ENCODE assay signal across 1 cellular context in the genomic region with DNA sequence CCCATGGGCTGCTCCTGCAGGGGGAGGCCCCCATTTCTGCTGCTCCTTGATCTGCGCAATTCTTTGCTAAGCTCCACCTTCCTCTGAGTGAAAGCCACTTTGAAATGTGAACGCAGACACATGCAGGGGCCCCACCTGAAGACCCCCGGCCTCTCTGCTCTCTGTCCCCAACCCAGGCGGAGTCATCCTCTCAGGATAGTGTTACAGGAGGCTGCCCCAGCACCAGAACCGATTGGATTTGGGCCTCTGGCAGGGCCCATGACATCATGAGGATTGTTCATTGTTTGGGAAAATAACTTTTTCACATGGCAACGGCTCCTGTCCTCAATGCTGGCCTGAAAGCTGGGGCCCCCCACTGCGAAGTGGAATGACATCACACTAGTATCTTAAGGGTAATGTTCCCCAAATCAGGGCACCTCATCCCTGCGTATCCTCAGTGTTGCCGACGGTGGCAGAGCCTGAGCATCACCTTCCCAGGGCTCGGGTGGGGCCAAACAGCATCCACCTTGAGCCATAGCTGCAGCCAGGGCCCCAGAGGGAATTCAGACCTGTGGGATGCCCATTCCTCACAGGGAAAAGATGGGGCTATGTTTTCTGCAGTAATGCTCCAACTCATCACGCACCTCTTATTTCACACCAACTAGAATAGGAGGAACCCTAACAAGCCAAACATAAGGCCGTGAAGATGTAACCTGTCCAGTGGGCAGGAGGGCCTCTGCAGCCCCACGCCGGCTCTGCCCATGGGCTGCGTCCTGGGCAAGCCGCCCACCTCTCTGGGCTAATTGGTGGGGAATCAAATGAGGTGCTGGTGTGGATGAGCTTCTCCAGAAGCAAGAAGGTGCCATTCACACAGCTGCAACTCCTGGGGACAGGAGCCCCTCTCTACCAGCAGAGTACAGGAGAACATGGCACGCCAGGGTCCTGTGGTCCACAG.
A peak's percentile ranks its signal among the peaks of the same experiment; 100 is the strongest.
TF ChIP-seq lines count a peak whose summit lies in the region.

No MANE protein-coding gene starts in this region.

TF ChIP-seq in HepG2, 621 proteins besides CTCF, POLR2A, EP300 and RAD21:
- TF ChIP-seq KMT2B (CRISPR knock-in tag; IDR thresholded peaks at IDR 0.05) (no peak), CREB1 (IDR thresholded peaks at IDR 0.05) (peak; percentile 32; the same call in 1 of the 2 replicates), CREB1 (CRISPR knock-in tag; IDR thresholded peaks at IDR 0.05) (no peak)
TF ChIP-seq in HepG2: peak in this region for 1.
